Comparison of ENCODE assay signal across 20 cellular contexts in the genomic region with DNA sequence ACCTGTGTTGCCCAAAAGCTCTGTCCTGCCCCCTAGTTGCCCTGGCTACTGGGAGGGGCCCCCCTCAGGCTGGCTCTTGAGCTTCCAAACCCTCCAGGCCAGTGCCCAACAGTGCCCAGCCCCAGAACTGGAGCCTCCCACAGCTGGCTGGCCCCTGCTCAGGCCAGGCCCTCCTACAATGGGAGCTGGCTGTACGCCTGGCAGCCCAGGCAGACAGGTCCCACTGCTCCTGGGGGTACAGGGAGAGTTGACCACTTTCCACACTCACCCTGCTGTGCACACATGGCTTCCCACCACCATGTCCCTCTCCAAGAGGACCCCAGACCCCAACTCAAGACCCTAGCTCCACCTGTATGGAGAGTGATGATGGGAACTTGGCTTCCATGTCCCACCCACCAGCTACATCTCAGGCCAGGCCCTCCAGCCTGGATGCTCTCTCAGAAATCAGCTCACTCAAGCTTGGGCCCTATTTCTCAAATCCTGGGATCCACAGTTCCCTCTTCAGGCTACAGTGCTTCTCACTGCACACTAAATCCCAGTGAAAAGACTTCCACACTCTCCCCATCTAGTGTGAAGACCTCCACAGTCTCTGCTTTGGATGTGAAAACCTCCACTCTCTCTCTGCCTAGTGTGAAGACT.
A peak's percentile ranks its signal among the peaks of the same experiment; 100 is the strongest.
DNase-seq lines count a peak whose midpoint lies in the region; ATAC-seq and TF ChIP-seq lines count a peak whose summit lies in the region.
"Had no signal": no experiment of that assay in that cellular context is flagged by ENCODE, and none has a peak within 500 bp of the region (broad histone marks: within the 10 kb centered on the region; RNA-seq: fewer than 3 reads in every experiment).

No MANE protein-coding gene starts in this region.

- POLR2A ChIA-PET in PC-3 (lab: Charles Lee; ENCODE audit: unreplicated experiment), result no interaction called here

- no peak overlapping the region for H3K4me2 ChIP-seq in PC-3 (ENCODE audit: low read length)

- H3K9ac ChIP-seq in PC-3 (ENCODE audit: low read length), result no peak overlapping the region

- no peak for ATAC-seq in activated naive CD8-positive, alpha-beta T cell treated with anti-CD3 and anti-CD28 coated beads, Interleukin-2, amount 50 U/mL, for 24 hours
- ATAC-seq in left lobe of liver (no peak), foreskin keratinocyte (no peak), PC-3 (no peak)

- no peaks in the 10 kb centered on the region for H4K20me1 ChIP-seq in PC-3 (ENCODE audit: low read length)

- peaks cover 10% of the 10 kb centered on the region for H3K27me3 Mint-ChIP-seq in activated naive CD8-positive, alpha-beta T cell treated with anti-CD3 and anti-CD28 coated beads, Interleukin-2, amount 50 U/mL, for 24 hours
- no peaks in the 10 kb centered on the region for H3K27me3 Mint-ChIP-seq in activated naive CD8-positive, alpha-beta T cell treated with anti-CD3 and anti-CD28 coated beads for 36 hours

- H3K9me3 Mint-ChIP-seq in activated naive CD8-positive, alpha-beta T cell treated with anti-CD3 and anti-CD28 coated beads, Interleukin-2, amount 50 U/mL, for 24 hours, result peaks cover 1% of the 10 kb centered on the region
- peaks cover 4% of the 10 kb centered on the region for H3K9me3 Mint-ChIP-seq in activated naive CD8-positive, alpha-beta T cell treated with anti-CD3 and anti-CD28 coated beads for 36 hours

- TF ChIP-seq CTCF in GM20000 (IDR thresholded peaks at IDR 0.05; ENCODE audit: extremely low read depth, missing control alignments) (no peak), foreskin keratinocyte (conservative IDR thresholded peaks at IDR 0.05) (no peak), PC-3 (conservative IDR thresholded peaks at IDR 0.05; ENCODE audit: low read depth, low read length) (no peak)

- no peak overlapping the region for H3K4me3 Mint-ChIP-seq in activated naive CD8-positive, alpha-beta T cell treated with anti-CD3 and anti-CD28 coated beads, Interleukin-2, amount 50 U/mL, for 24 hours
- H3K4me3 Mint-ChIP-seq in activated naive CD8-positive, alpha-beta T cell treated with anti-CD3 and anti-CD28 coated beads for 36 hours, result no peak overlapping the region
- H3K4me3 Mint-ChIP-seq: HFFc6, IgD-negative memory B cell had no signal

- H3K4me1 ChIP-seq in foreskin keratinocyte (no peaks in the 10 kb centered on the region), PC-3 (ENCODE audit: insufficient read depth, low read length) (no peaks in the 10 kb centered on the region)
- H3K4me1 ChIP-seq: SJCRH30 had no signal

- no peaks in the 10 kb centered on the region for H3K36me3 Mint-ChIP-seq in activated naive CD8-positive, alpha-beta T cell treated with anti-CD3 and anti-CD28 coated beads, Interleukin-2, amount 50 U/mL, for 24 hours (ENCODE audit: low read depth)
- H3K36me3 Mint-ChIP-seq in activated naive CD8-positive, alpha-beta T cell treated with anti-CD3 and anti-CD28 coated beads for 36 hours, result no peaks in the 10 kb centered on the region

- no peaks in the 10 kb centered on the region for H3K36me3 ChIP-seq in PC-3 (ENCODE audit: low read depth, low read length)
- H3K36me3 ChIP-seq: SJCRH30 had no signal

- CTCF ChIA-PET in PC-3 (lab: Charles Lee), result no interaction called here

- H3K27me3 ChIP-seq in foreskin keratinocyte (peaks cover 20% of the 10 kb centered on the region), PC-3 (ENCODE audit: low read length) (peaks cover 25% of the 10 kb centered on the region)
- H3K27me3 ChIP-seq: SJCRH30 had no signal

- H3K27ac Mint-ChIP-seq in activated naive CD8-positive, alpha-beta T cell treated with anti-CD3 and anti-CD28 coated beads, Interleukin-2, amount 50 U/mL, for 24 hours, result peak overlapping the region; percentile 33
- no peak overlapping the region for H3K27ac Mint-ChIP-seq in activated naive CD8-positive, alpha-beta T cell treated with anti-CD3 and anti-CD28 coated beads for 36 hours
- H3K27ac Mint-ChIP-seq: HFFc6 had no signal

- H3K9me2 ChIP-seq in PC-3 (replicated peaks; ENCODE audit: low read length), result no peaks in the 10 kb centered on the region

- intact Hi-C loops in posterior vena cava (cut with DNase I) (no loop called here), PC-3 (cut with micrococcal nuclease) (no loop called here)

- BruUV-seq in PC-3 (replicated peaks; lab: Mats Ljungman, UMichigan), result no TSS peak

- no peaks in the 10 kb centered on the region for H3F3A ChIP-seq in PC-3 (ENCODE audit: low read length, unreplicated experiment)

- no peaks in the 10 kb centered on the region for H3K79me2 ChIP-seq in PC-3 (ENCODE audit: low read length)

- no peak for DNase-seq in activated naive CD8-positive, alpha-beta T cell treated with anti-CD3 and anti-CD28 coated beads, Interleukin-2, amount 50 U/mL, for 24 hours
- DNase-seq in activated naive CD8-positive, alpha-beta T cell treated with anti-CD3 and anti-CD28 coated beads for 36 hours, result no peak
- peak; percentile 28 for DNase-seq in left lobe of liver (ENCODE audit: low spot score)
- peak; percentile 54 for DNase-seq in posterior vena cava (ENCODE audit: low spot score)
- DNase-seq in GM20000 (ENCODE audit: low spot score), result no peak
- no peak for DNase-seq in foreskin keratinocyte
- DNase-seq in PC-3, result no peak
- DNase-seq: DMS53, GDM1, H7, HFFc6, NCI-H1105 treated with DMSO at 0.1 percent for 48 hours, NCI-H2081, NCI-H2171, NCI-H345, NCI-H524, NCI-H774, SJCRH30 had no signal

- H2AFZ ChIP-seq in PC-3 (ENCODE audit: low read length), result no peak overlapping the region

- H3K9me3 ChIP-seq in PC-3 (ENCODE audit: low read length), result no peaks in the 10 kb centered on the region
- H3K9me3 ChIP-seq: SJCRH30 had no signal

- no peak overlapping the region for H3K4me3 ChIP-seq in PC-3 (ENCODE audit: low read length)
- H3K4me3 ChIP-seq: SJCRH30 had no signal

- no peak overlapping the region for H3K27ac ChIP-seq in foreskin keratinocyte
- H3K27ac ChIP-seq in PC-3 (ENCODE audit: low read length), result no peak overlapping the region
- H3K27ac ChIP-seq: C4-2B, SJCRH30 had no signal

- no peaks in the 10 kb centered on the region for H3K4me1 Mint-ChIP-seq in activated naive CD8-positive, alpha-beta T cell treated with anti-CD3 and anti-CD28 coated beads, Interleukin-2, amount 50 U/mL, for 24 hours
- H3K4me1 Mint-ChIP-seq in activated naive CD8-positive, alpha-beta T cell treated with anti-CD3 and anti-CD28 coated beads for 36 hours, result no peaks in the 10 kb centered on the region
- H3K4me1 Mint-ChIP-seq: IgD-negative memory B cell had no signal

Comparison
In these comparisons a context has a peak if more than half of its experiments do, and no peak if none do; other contexts are left out.
1. DNase-seq: peak in left lobe of liver (single experiment) and posterior vena cava (single experiment); none in activated naive CD8-positive, alpha-beta T cell treated with anti-CD3 and anti-CD28 coated beads, Interleukin-2, amount 50 U/mL, for 24 hours (single experiment), activated naive CD8-positive, alpha-beta T cell treated with anti-CD3 and anti-CD28 coated beads for 36 hours (single experiment), GM20000 (single experiment), foreskin keratinocyte (0 of 2) and PC-3 (single experiment).